In genomic region chr11:78815631-78816232, GRCh38 we compare ENCODE assay signal across 25 cellular contexts.
DNase-seq lines count a peak whose midpoint lies in the region; ATAC-seq, FAIRE-seq and TF ChIP-seq lines count a peak whose summit lies in the region.
"Had no signal": no experiment of that assay in that cellular context is flagged by ENCODE, and none has a peak within 500 bp of the region (broad histone marks: within the 10 kb centered on the region; RNA-seq: fewer than 3 reads in every experiment).

No MANE protein-coding gene starts in this region.

- FAIRE-seq in HepG2 (lab: Jason Lieb, UNC) = no peak
- peak; percentile 34 for FAIRE-seq in keratinocyte (lab: Jason Lieb, UNC)
- FAIRE-seq: A204.1, D721Med, GM12878, H1 had no signal

- peaks cover 2% of the 10 kb centered on the region for H3K4me1 Mint-ChIP-seq in T-helper 17 cell
- H3K4me1 Mint-ChIP-seq: B cell; CD8-positive, alpha-beta memory T cell had no signal

- BruUV-seq in HepG2 (replicated peaks; lab: Mats Ljungman, UMichigan) = no TSS peak

- no peaks in the 10 kb centered on the region for H3K9me1 ChIP-seq in keratinocyte (ENCODE audit: control insufficient read depth, extremely low read depth, insufficient read depth, low read length)

- dilution Hi-C loops in keratinocyte (cut with MboI; ENCODE audit: extremely low pct_ligation_motif_present, low sequenced_read_pairs) = no loop called here

- in situ Hi-C loops in HepG2 (cut with HindIII; ENCODE audit: extremely low pct_ligation_motif_present, low pct_unique_long_range_greater_than_20kb) = no loop called here

- H3K27me3 ChIP-seq in right lobe of liver (no peaks in the 10 kb centered on the region), HepG2 (ENCODE audit: control insufficient read depth in 1 of 2, insufficient read depth in 2 of 2, low read length in 2 of 2) (peaks cover under 1 to 20% of the 10 kb centered on the region in 2 experiments; a peak in 2 of 5 replicates), keratinocyte (ENCODE audit: control insufficient read depth, extremely low read depth, insufficient read depth, low read length) (no peaks in the 10 kb centered on the region), lower lobe of right lung (ENCODE audit: low read depth) (no peaks in the 10 kb centered on the region), upper lobe of right lung (no peaks in the 10 kb centered on the region)
- H3K27me3 ChIP-seq: BLaER1 had no signal

- H3K4me2 ChIP-seq in HepG2 (ENCODE audit: low read depth, low read length) (no peak overlapping the region), keratinocyte (ENCODE audit: control insufficient read depth, extremely low read depth, insufficient read depth, low read depth, low read length) (no peak overlapping the region)
- H3K4me2 ChIP-seq: BLaER1 had no signal

- no peaks in the 10 kb centered on the region for H3K36me3 Mint-ChIP-seq in T-helper 17 cell (ENCODE audit: low read depth)
- H3K36me3 Mint-ChIP-seq: CD8-positive, alpha-beta memory T cell had no signal

- POLR2A ChIA-PET in HepG2 (lab: Yijun Ruan, JAX) = no interaction called here

- H3K79me2 ChIP-seq in HepG2 (ENCODE audit: insufficient read depth, low read length) (no peaks in the 10 kb centered on the region), keratinocyte (ENCODE audit: control insufficient read depth, insufficient read depth, low read length) (no peaks in the 10 kb centered on the region)

- H3K4me1 ChIP-seq in right lobe of liver (no peaks in the 10 kb centered on the region), HepG2 (ENCODE audit: insufficient read depth, low read length) (no peaks in the 10 kb centered on the region), keratinocyte (ENCODE audit: control insufficient read depth, extremely low read depth, insufficient read depth, low read length) (peaks cover 5% of the 10 kb centered on the region), lower lobe of right lung (peaks cover 11% of the 10 kb centered on the region), upper lobe of right lung (peaks cover 4% of the 10 kb centered on the region)
- H3K4me1 ChIP-seq: BLaER1 had no signal

- no peaks in the 10 kb centered on the region for H3K9me3 ChIP-seq in right lobe of liver
- no peaks in the 10 kb centered on the region for H3K9me3 ChIP-seq in HepG2 (ENCODE audit: low read length)
- no peaks in the 10 kb centered on the region for H3K9me3 ChIP-seq in keratinocyte (ENCODE audit: control insufficient read depth, low read depth, low read length)
- H3K9me3 ChIP-seq in lower lobe of right lung = no peaks in the 10 kb centered on the region
- H3K9me3 ChIP-seq in upper lobe of right lung = no peaks in the 10 kb centered on the region
- no peaks in the 10 kb centered on the region for H3K9me3 ChIP-seq in T-helper 17 cell (ENCODE audit: control insufficient read depth, low read length, poor library complexity, severe bottlenecking)
- H3K9me3 ChIP-seq: BLaER1 had no signal

- H2AFZ ChIP-seq in HepG2 (ENCODE audit: low read length) (no peak overlapping the region), keratinocyte (ENCODE audit: control insufficient read depth, low read length) (no peak overlapping the region)
- H2AFZ ChIP-seq: GM23248 had no signal

- no peak overlapping the region for H3K27ac ChIP-seq in right lobe of liver
- H3K27ac ChIP-seq in HepG2 (ENCODE audit: extremely low read length, insufficient read depth, low read length) = no peak overlapping the region
- H3K27ac ChIP-seq in keratinocyte (ENCODE audit: control insufficient read depth, insufficient read depth, low read length) = no peak overlapping the region
- no peak overlapping the region for H3K27ac ChIP-seq in lower lobe of right lung
- H3K27ac ChIP-seq in upper lobe of right lung = no peak overlapping the region
- H3K27ac ChIP-seq: 22Rv1, BLaER1, C4-2B, GM23248 had no signal

- TF ChIP-seq POLR2A in right lobe of liver (IDR thresholded peaks at IDR 0.05) = no peak
- TF ChIP-seq POLR2A in HepG2 (IDR thresholded peaks at IDR 0.05; ENCODE audit: insufficient read depth in 1 of 2, low read depth in 2 of 2, low read length in 2 of 2) = no peak

- CTCF ChIA-PET in HepG2 (lab: Yijun Ruan, JAX; ENCODE audit: low intra/inter-chr PET ratio, low total read pairs) = no interaction called here

- intact Hi-C loops in right lobe of liver (cut with DNase I) (no loop called here), HepG2 (cut with micrococcal nuclease; ENCODE audit: unreplicated experiment) (no loop called here), lower lobe of right lung (cut with DNase I) (no loop called here), upper lobe of right lung (cut with DNase I) (no loop called here)

- H4K20me1 ChIP-seq in HepG2 (ENCODE audit: insufficient read depth, low read length) (no peaks in the 10 kb centered on the region), keratinocyte (ENCODE audit: control insufficient read depth, extremely low read depth, insufficient read depth, low read length) (no peaks in the 10 kb centered on the region)
- H4K20me1 ChIP-seq: BLaER1 had no signal

- TF ChIP-seq CTCF in right lobe of liver (IDR thresholded peaks at IDR 0.05) (no peak), HepG2 (CRISPR knock-in tag; IDR thresholded peaks at IDR 0.05) (no peak), keratinocyte (optimal IDR thresholded peaks at IDR 0.05 in 1 of 3, IDR thresholded peaks at IDR 0.05 in 1 of 3, conservative IDR thresholded peaks at IDR 0.05 in 1 of 3; ENCODE audit: extremely low read depth in 1 of 3, insufficient read depth in 2 of 3, low read length in 3 of 3) (no peak), lower lobe of right lung (IDR thresholded peaks at IDR 0.05) (no peak), upper lobe of right lung (IDR thresholded peaks at IDR 0.05) (no peak)

- DNase-seq in right lobe of liver (no peak), HepG2 (ENCODE audit: low spot score) (no peak), keratinocyte (ENCODE audit: low read depth, low spot score) (no peak), lower lobe of right lung (no peak), upper lobe of right lung (no peak), T-helper 17 cell (no peak), cortex of kidney (lab: John Stamatoyannopoulos, UW) (no peak)
- DNase-seq: CD4-positive, alpha-beta T cell; CD8-positive, alpha-beta memory T cell; DMS 273 treated with DMSO at 0.1 percent for 48 hours; DMS79; EL; GDM1; GM23248; H7; HCEC 1CT had no signal

- H3K27ac Mint-ChIP-seq in T-helper 17 cell = no peak overlapping the region
- H3K27ac Mint-ChIP-seq: B cell; CD4-positive, alpha-beta T cell; CD8-positive, alpha-beta memory T cell had no signal

- 83% methylated on average over 5 of the region's 7 CpGs for whole genome bisulfite sequencing in right lobe of liver (ENCODE audit: insufficient coverage, low coverage, low lambda C conversion rate, missing lambda C conversion rate)
- WGBS in HepG2 (ENCODE audit: low lambda C conversion rate) = 31% methylated on average over 7 of the region's 7 CpGs

- ATAC-seq in right lobe of liver = peak in 3 of 4 donors; percentile 43 to 60 (median 48)
- no peak for ATAC-seq in HepG2
- ATAC-seq in lower lobe of right lung = peak; percentile 38 to 41
- ATAC-seq in upper lobe of right lung = peak; percentile 63
- ATAC-seq in GM21367 (IDR thresholded peaks at IDR 0.05; ENCODE audit: unreplicated experiment) = no peak
- no peak for ATAC-seq in T-helper 17 cell
- ATAC-seq: GM12878 had no signal

- H3K27me3 Mint-ChIP-seq in T-helper 17 cell = peaks cover 22% of the 10 kb centered on the region

- TF ChIP-seq RAD21 in HepG2 (CRISPR knock-in tag; IDR thresholded peaks at IDR 0.05) = no peak

- no peaks in the 10 kb centered on the region for H3K36me3 ChIP-seq in right lobe of liver
- H3K36me3 ChIP-seq in HepG2 (replicated peaks in 1 of 2; ENCODE audit: control insufficient read depth in 1 of 2, insufficient read depth in 2 of 2, low read length in 2 of 2) = no peaks in the 10 kb centered on the region
- H3K36me3 ChIP-seq in keratinocyte (ENCODE audit: control insufficient read depth in 2 of 2, extremely low read depth in 1 of 2, insufficient read depth in 2 of 2, low read length in 2 of 2) = no peaks in the 10 kb centered on the region
- H3K36me3 ChIP-seq in lower lobe of right lung = no peaks in the 10 kb centered on the region
- H3K36me3 ChIP-seq in upper lobe of right lung = no peaks in the 10 kb centered on the region

- no peak for TF ChIP-seq EP300 in HepG2 (IDR thresholded peaks at IDR 0.05; ENCODE audit: low read depth in 2 of 2, low read length in 2 of 2)
- no peak for TF ChIP-seq EP300 in HepG2 (CRISPR knock-in tag; IDR thresholded peaks at IDR 0.05; ENCODE audit: borderline replicate concordance)

- no peak overlapping the region for H3K4me3 ChIP-seq in right lobe of liver
- H3K4me3 ChIP-seq in HepG2 (replicated peaks in 1 of 3; ENCODE audit: insufficient read depth in 1 of 3, low read depth in 2 of 3, low read length in 3 of 3) = no peak overlapping the region
- H3K4me3 ChIP-seq in keratinocyte (ENCODE audit: control insufficient read depth in 2 of 3, extremely low read depth in 1 of 3, insufficient read depth in 2 of 3, low read depth in 1 of 3, low read length in 3 of 3) = no peak overlapping the region
- H3K4me3 ChIP-seq in lower lobe of right lung = no peak overlapping the region
- no peak overlapping the region for H3K4me3 ChIP-seq in upper lobe of right lung
- H3K4me3 ChIP-seq: BLaER1, GM12878, GM23248 had no signal

- H3K9ac ChIP-seq in HepG2 (ENCODE audit: insufficient read depth, low read depth, low read length) (no peak overlapping the region), keratinocyte (ENCODE audit: control insufficient read depth, extremely low read depth, insufficient read depth, low read length) (no peak overlapping the region)
- H3K9ac ChIP-seq: BLaER1, GM23248 had no signal

- no peak overlapping the region for H3K4me3 Mint-ChIP-seq in T-helper 17 cell
- H3K4me3 Mint-ChIP-seq: B cell; CD4-positive, alpha-beta T cell; CD8-positive, alpha-beta memory T cell had no signal

TF ChIP-seq in HepG2, 621 proteins besides CTCF, POLR2A, EP300 and RAD21:
- TF ChIP-seq ZNF775 (CRISPR knock-in tag; IDR thresholded peaks at IDR 0.05; ENCODE audit: borderline replicate concordance) = no peak

Comparison
In these comparisons a context has a peak if more than half of its experiments do, and no peak if none do; other contexts are left out.
1. ATAC-seq: peak in right lobe of liver (3 of 4), lower lobe of right lung (2 of 2) and upper lobe of right lung (single experiment); none in HepG2 (single experiment), GM21367 (single experiment) and T-helper 17 cell (single experiment).